ENCODE assay signal across 1 cellular context in the genomic region with DNA sequence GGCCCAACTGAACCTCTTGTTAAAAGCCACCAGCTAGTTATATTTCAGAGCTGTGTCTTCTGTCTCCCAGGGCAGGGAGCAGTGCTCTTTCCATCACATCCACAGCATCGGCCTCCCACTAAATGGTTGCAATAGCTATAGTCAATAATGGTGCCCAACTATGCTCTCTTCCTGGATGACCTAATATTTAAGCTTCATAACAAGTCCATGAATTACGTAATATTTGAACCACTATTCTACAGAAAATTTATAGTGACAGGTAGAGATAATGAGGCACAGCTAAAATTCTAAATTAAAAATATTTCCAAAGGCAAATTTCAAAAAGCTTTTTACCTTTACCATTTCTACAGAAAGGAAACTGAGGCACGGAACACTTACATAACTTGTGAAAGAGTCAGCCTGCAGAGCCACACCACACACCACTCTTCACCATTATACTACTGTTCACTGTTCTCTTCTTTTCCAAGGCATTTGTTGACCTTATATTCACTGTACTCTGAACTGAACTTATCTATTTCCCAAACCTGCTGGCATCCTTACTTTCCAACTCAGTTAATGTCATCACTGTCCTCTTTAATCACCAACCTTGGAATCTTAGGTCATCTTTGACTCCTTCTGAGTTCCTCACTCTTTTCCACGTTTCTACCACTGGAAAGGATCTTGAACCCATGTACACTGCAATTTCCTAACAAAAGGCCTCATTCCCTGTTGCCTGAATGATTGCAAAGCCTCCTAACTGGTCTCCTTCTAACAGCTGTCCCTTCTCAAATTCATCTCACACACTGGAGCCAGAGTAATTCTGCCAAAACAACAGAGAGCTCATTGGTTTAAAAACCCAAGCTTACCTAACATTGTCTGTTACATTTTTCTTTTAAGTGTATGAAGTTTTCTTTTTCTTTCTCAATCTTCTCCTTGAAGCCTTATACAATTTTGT.
TF ChIP-seq lines count a peak whose summit lies in the region.

No MANE protein-coding gene starts in this region.

TF ChIP-seq in IMR-90, 13 proteins besides CTCF, POLR2A, EP300 and RAD21:
- no peak for TF ChIP-seq SMC3 (IDR thresholded peaks at IDR 0.05; ENCODE audit: low read depth, low read length)
- no peak for TF ChIP-seq FOS (IDR thresholded peaks at IDR 0.05; ENCODE audit: low read depth, low read length)
- no peak for TF ChIP-seq RFX5 (IDR thresholded peaks at IDR 0.05; ENCODE audit: low read depth, low read length)
- TF ChIP-seq CEBPB (IDR thresholded peaks at IDR 0.05; ENCODE audit: low read depth, low read length) = peak; percentile 66
- TF ChIP-seq RCOR1 (IDR thresholded peaks at IDR 0.05; ENCODE audit: insufficient replicate concordance, low read length) = no peak
- no peak for TF ChIP-seq CHD1 (IDR thresholded peaks at IDR 0.05; ENCODE audit: low read depth, low read length)
